In the genomic region with DNA sequence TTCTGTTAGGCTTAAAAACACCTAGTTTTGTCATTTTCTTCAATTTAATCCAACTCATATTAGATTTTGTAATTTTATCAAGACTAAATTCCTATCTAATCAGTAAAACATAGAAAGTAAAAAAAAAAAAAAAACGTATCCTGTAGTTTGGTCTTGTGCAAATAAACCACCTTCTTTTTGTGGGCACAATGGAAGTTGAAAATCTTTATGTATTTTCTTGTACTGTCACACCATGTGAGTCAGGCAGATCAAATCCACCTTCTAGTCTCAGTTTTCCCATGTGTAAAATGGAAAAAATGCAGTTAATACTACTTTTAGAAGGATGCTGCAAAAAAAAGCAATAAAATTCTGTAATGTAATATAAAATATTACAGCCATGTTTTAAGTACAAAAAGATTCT, we compare ENCODE assay signal across 24 cellular contexts.
"Had no signal": no experiment of that assay in that cellular context is flagged by ENCODE, and none has a peak within 500 bp of the region (broad histone marks: within the 10 kb centered on the region; RNA-seq: fewer than 3 reads in every experiment).

No MANE protein-coding gene starts in this region.

- H3K27ac Mint-ChIP-seq: dendritic cell treated with granulocyte-macrophage colony-stimulating factor and Interleukin-4, amounts not matched to agents 40 ng/mL and 50 ng/mL, for 4 days; effector memory CD8-positive, alpha-beta T cell; endodermal cell had no signal

- H3K27me3 ChIP-seq: colonic mucosa, esophagus squamous epithelium, gastrocnemius medialis, heart right ventricle, left lung had no signal

- H3K36me3 ChIP-seq: colonic mucosa, esophagus squamous epithelium, gastrocnemius medialis, heart right ventricle, left lung, lower lobe of right lung had no signal

- DNase-seq: colonic mucosa; cortex of kidney; effector CD8-positive, alpha-beta T cell; effector memory CD8-positive, alpha-beta T cell; endodermal cell; erythroblast; esophagus squamous epithelium; foreskin melanocyte; gastrocnemius medialis; glutamatergic neuron; head of caudate nucleus; heart right ventricle; hippocampal formation; left cardiac atrium; left lung; left ventricle myocardium superior; lower lobe of right lung; mesendoderm; midbrain had no signal

- ATAC-seq: effector memory CD8-positive, alpha-beta T cell; esophagus mucosa; gastrocnemius medialis; heart right ventricle; left cardiac atrium; left lung; left ventricle myocardium superior; lower lobe of right lung had no signal

- H3K27me3 Mint-ChIP-seq: dendritic cell treated with granulocyte-macrophage colony-stimulating factor and Interleukin-4, amounts not matched to agents 40 ng/mL and 50 ng/mL, for 4 days; effector memory CD8-positive, alpha-beta T cell had no signal

- H3K4me1 ChIP-seq: colonic mucosa, gastrocnemius medialis, heart right ventricle, left lung, lower lobe of right lung had no signal

- H3K4me3 Mint-ChIP-seq: dendritic cell treated with granulocyte-macrophage colony-stimulating factor and Interleukin-4, amounts not matched to agents 40 ng/mL and 50 ng/mL, for 4 days; effector memory CD8-positive, alpha-beta T cell; endodermal cell had no signal

- FAIRE-seq: endometrium, islet of Langerhans had no signal

- H3K27ac ChIP-seq: colonic mucosa, epithelial cell of prostate, esophagus squamous epithelium, gastrocnemius medialis, heart right ventricle, left lung, lower lobe of right lung had no signal

- H3K9me3 Mint-ChIP-seq: dendritic cell treated with granulocyte-macrophage colony-stimulating factor and Interleukin-4, amounts not matched to agents 40 ng/mL and 50 ng/mL, for 4 days had no signal

- H3K4me3 ChIP-seq: colonic mucosa, esophagus squamous epithelium, gastrocnemius medialis, heart right ventricle, left lung, lower lobe of right lung had no signal

- H3K9me3 ChIP-seq: colonic mucosa, esophagus squamous epithelium, gastrocnemius medialis, heart right ventricle, left lung, lower lobe of right lung had no signal
